ENCODE assay signal across 12 cellular contexts in the genomic region with DNA sequence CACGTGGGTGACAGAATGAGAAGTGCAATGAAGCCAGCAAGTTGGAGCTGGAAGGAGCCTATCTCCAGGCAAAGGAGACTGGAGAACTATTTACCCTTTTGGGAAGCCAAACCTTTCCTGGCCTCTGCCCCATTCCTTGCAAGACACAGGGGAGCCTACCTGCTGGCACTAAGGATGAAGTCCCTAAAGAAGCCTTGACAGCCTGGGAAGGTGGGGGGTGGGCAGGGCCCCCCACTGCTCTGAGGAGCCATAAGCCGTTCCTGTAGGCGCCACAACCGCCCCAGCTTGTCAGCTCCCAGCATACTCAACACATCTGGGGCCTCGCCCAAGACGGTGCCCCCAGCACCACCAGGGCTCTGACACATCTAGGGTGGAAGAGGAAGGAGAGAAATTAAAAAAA. TPM values are rescaled to one million over a fixed set of nuclear protein-coding genes. Genes with fewer than 3 reads are reported as not detected.
A peak's percentile ranks its signal among the peaks of the same experiment; 100 is the strongest.
DNase-seq lines count a peak whose midpoint lies in the region; ATAC-seq and TF ChIP-seq lines count a peak whose summit lies in the region.
"Had no signal": no experiment of that assay in that cellular context is flagged by ENCODE, and none has a peak within 500 bp of the region (broad histone marks: within the 10 kb centered on the region; RNA-seq: fewer than 3 reads in every experiment).

No MANE protein-coding gene starts in this region.

- H3K9me3 Mint-ChIP-seq in CD4-positive, alpha-beta T cell: no peaks in the 10 kb centered on the region
- H3K9me3 Mint-ChIP-seq in chondrocyte (ENCODE audit: low read depth) (no peaks in the 10 kb centered on the region), neural progenitor cell (no peaks in the 10 kb centered on the region)
- no peaks in the 10 kb centered on the region for H3K9me3 Mint-ChIP-seq in naive thymus-derived CD8-positive, alpha-beta T cell
- H3K9me3 Mint-ChIP-seq: GM23338 had no signal

- POLR2A ChIA-PET in CD4-positive, alpha-beta T cell (lab: Charles Lee): no interaction called here
- POLR2A ChIA-PET in naive thymus-derived CD8-positive, alpha-beta T cell (lab: Charles Lee): no interaction called here

- H3K27me3 ChIP-seq in BLaER1 (no peaks in the 10 kb centered on the region), neural progenitor cell (no peaks in the 10 kb centered on the region), BE2C (no peaks in the 10 kb centered on the region)
- H3K27me3 ChIP-seq in CD4-positive, alpha-beta T cell (ENCODE audit: control insufficient read depth, insufficient read depth, low read length): no peaks in the 10 kb centered on the region

- peaks cover 8% of the 10 kb centered on the region for H3K79me2 ChIP-seq in neural progenitor cell (ENCODE audit: low read depth)

- CTCF ChIA-PET in CD4-positive, alpha-beta T cell (lab: Charles Lee): no interaction called here

- H3K36me3 Mint-ChIP-seq in CD4-positive, alpha-beta T cell (ENCODE audit: low read depth): peaks cover 77% of the 10 kb centered on the region
- H3K36me3 Mint-ChIP-seq in chondrocyte (ENCODE audit: low read depth): peaks cover 23% of the 10 kb centered on the region
- H3K36me3 Mint-ChIP-seq in neural progenitor cell: peaks cover 29% of the 10 kb centered on the region
- H3K36me3 Mint-ChIP-seq in naive thymus-derived CD8-positive, alpha-beta T cell: peaks cover 0 to 63% (median 12%) of the 10 kb centered on the region in 3 donors

- H3K9ac ChIP-seq in BLaER1 (0 out of 2 replicates have a peak overlapping the region, but pooled peaks have one; percentile 8), neural progenitor cell (no peak overlapping the region)

- intact Hi-C loops in CD4-positive, alpha-beta T cell (cut with DNase I, micrococcal nuclease): loop anchor here (10.0 kb wide), 3 partner anchors 193 to 603 kb away; a partner anchor contains a TSS

- no peak overlapping the region for H3K4me2 ChIP-seq in BLaER1
- H3K4me2 ChIP-seq in neural progenitor cell: no peak overlapping the region
- H3K4me2 ChIP-seq: A549, GM23338 had no signal

- H3K4me3 Mint-ChIP-seq in CD4-positive, alpha-beta T cell: peak overlapping the region; percentile 48
- H3K4me3 Mint-ChIP-seq in chondrocyte (ENCODE audit: unreplicated experiment): no peak overlapping the region
- no peak overlapping the region for H3K4me3 Mint-ChIP-seq in neural progenitor cell
- no peak overlapping the region for H3K4me3 Mint-ChIP-seq in naive thymus-derived CD8-positive, alpha-beta T cell
- H3K4me3 Mint-ChIP-seq: GM23338 had no signal

- no peaks in the 10 kb centered on the region for H3K27me3 Mint-ChIP-seq in CD4-positive, alpha-beta T cell
- no peaks in the 10 kb centered on the region for H3K27me3 Mint-ChIP-seq in chondrocyte (ENCODE audit: low read depth)
- H3K27me3 Mint-ChIP-seq in neural progenitor cell (ENCODE audit: insufficient read depth, low read depth): peaks cover 9% of the 10 kb centered on the region
- H3K27me3 Mint-ChIP-seq in naive thymus-derived CD8-positive, alpha-beta T cell: no peaks in the 10 kb centered on the region

- no peak overlapping the region for H2AFZ ChIP-seq in neural progenitor cell (replicated peaks)
- H2AFZ ChIP-seq: GM23338 had no signal

- H3K4me1 Mint-ChIP-seq in CD4-positive, alpha-beta T cell (ENCODE audit: low read depth): peaks cover 12% of the 10 kb centered on the region
- H3K4me1 Mint-ChIP-seq in chondrocyte (ENCODE audit: low read depth): peaks cover 14% of the 10 kb centered on the region
- H3K4me1 Mint-ChIP-seq in neural progenitor cell: peaks cover 7% of the 10 kb centered on the region
- peaks cover 9 to 23% (median 15%) of the 10 kb centered on the region in 4 donors for H3K4me1 Mint-ChIP-seq in naive thymus-derived CD8-positive, alpha-beta T cell

- DNase-seq in CD4-positive, alpha-beta T cell: no peak
- DNase-seq in chondrocyte (ENCODE audit: low spot score) (no peak), neural progenitor cell (ENCODE audit: low spot score) (no peak), BE2C (no peak)
- DNase-seq in NK-92 treated with Interleukin-12 subunit alpha and Interleukin-12 subunit beta, amount 100 ng/mL, for 24 hours (lab: John Stamatoyannopoulos, UW): no peak
- DNase-seq in naive thymus-derived CD8-positive, alpha-beta T cell: no peak
- DNase-seq: Calu3, DMS 273 treated with DMSO at 0.1 percent for 48 hours had no signal

- peaks cover 3% of the 10 kb centered on the region for H3F3A ChIP-seq in neural progenitor cell (ENCODE audit: low read depth)

- no peak overlapping the region for H3K4me3 ChIP-seq in BLaER1
- H3K4me3 ChIP-seq in neural progenitor cell: no peak overlapping the region
- no peak overlapping the region for H3K4me3 ChIP-seq in BE2C (ENCODE audit: low read depth, low read length)
- H3K4me3 ChIP-seq: A549, GM23338 had no signal

- no peak overlapping the region for H3K27ac Mint-ChIP-seq in CD4-positive, alpha-beta T cell
- peak overlapping the region; percentile 53 for H3K27ac Mint-ChIP-seq in chondrocyte (ENCODE audit: unreplicated experiment)
- H3K27ac Mint-ChIP-seq in neural progenitor cell: peak overlapping the region; percentile 76
- H3K27ac Mint-ChIP-seq in naive thymus-derived CD8-positive, alpha-beta T cell: peak overlapping the region in 4 of 10 donors; percentile 5 to 67 (median 56)
- H3K27ac Mint-ChIP-seq: GM23338 had no signal

- no peak for ATAC-seq in CD4-positive, alpha-beta T cell (ENCODE audit: poor library complexity)
- ATAC-seq in HG03354 (IDR thresholded peaks at IDR 0.05; ENCODE audit: poor library complexity, severe bottlenecking, unreplicated experiment): no peak
- ATAC-seq in naive thymus-derived CD8-positive, alpha-beta T cell: no peak
- ATAC-seq: A549 had no signal

- H3K9me3 ChIP-seq in BLaER1 (no peaks in the 10 kb centered on the region), neural progenitor cell (ENCODE audit: low read depth) (no peaks in the 10 kb centered on the region), BE2C (no peaks in the 10 kb centered on the region)
- no peaks in the 10 kb centered on the region for H3K9me3 ChIP-seq in CD4-positive, alpha-beta T cell (ENCODE audit: control insufficient read depth, low read length)
- H3K9me3 ChIP-seq: A549 had no signal

- TF ChIP-seq CTCF in CD4-positive, alpha-beta T cell (IDR thresholded peaks at IDR 0.05): no peak
- TF ChIP-seq CTCF in chondrocyte (IDR thresholded peaks at IDR 0.05) (no peak), neural progenitor cell (IDR thresholded peaks at IDR 0.05) (no peak), BE2C (IDR thresholded peaks at IDR 0.05; ENCODE audit: low read depth, low read length) (no peak)

- H3K4me1 ChIP-seq in BLaER1 (peaks cover 21% of the 10 kb centered on the region), neural progenitor cell (no peaks in the 10 kb centered on the region), BE2C (no peaks in the 10 kb centered on the region)

- H3K36me3 ChIP-seq in BLaER1: peaks cover 92% of the 10 kb centered on the region
- H3K36me3 ChIP-seq in neural progenitor cell: peaks cover 3% of the 10 kb centered on the region
- peaks cover 53% of the 10 kb centered on the region for H3K36me3 ChIP-seq in BE2C

- H3K27ac ChIP-seq in BLaER1 (no peak overlapping the region), neural progenitor cell (no peak overlapping the region)
- no peak overlapping the region for H3K27ac ChIP-seq in CD4-positive, alpha-beta T cell (ENCODE audit: low read depth, low read length)
- H3K27ac ChIP-seq: A549 had no signal

- H4K20me1 ChIP-seq in BLaER1: peaks cover 82% of the 10 kb centered on the region
- peaks cover 23% of the 10 kb centered on the region for H4K20me1 ChIP-seq in neural progenitor cell (ENCODE audit: low read depth)

RNA-seq across cellular contexts. Expression of a gene that starts 5.5 kb away (rescaled TPM):
- total RNA-seq in CD4-positive, alpha-beta T cell: 10 to 100 TPM; 23.2 to 24.7 TPM
- total RNA-seq in chondrocyte (14.5 to 21.0 TPM (median 15.7 TPM) in 3 replicates), neural progenitor cell (ENCODE audit: low replicate concordance) (18.7 and 20.2 TPM in 2 replicates)
- total RNA-seq in naive thymus-derived CD8-positive, alpha-beta T cell: 10 to 100 TPM; 26.8 to 37.3 TPM
- polyA plus RNA-seq in naive thymus-derived CD8-positive, alpha-beta T cell: 10 to 100 TPM in 1 of 3 donors, 1 to 10 TPM in 2; 4.1 to 10.4 (median 5.5) TPM
- polyA plus RNA-seq in BE2C (2012; ENCODE audit: insufficient read depth, insufficient read length, low read depth): 9.6 TPM
